9 cellular contexts compared by ENCODE assay signal in the genomic region with DNA sequence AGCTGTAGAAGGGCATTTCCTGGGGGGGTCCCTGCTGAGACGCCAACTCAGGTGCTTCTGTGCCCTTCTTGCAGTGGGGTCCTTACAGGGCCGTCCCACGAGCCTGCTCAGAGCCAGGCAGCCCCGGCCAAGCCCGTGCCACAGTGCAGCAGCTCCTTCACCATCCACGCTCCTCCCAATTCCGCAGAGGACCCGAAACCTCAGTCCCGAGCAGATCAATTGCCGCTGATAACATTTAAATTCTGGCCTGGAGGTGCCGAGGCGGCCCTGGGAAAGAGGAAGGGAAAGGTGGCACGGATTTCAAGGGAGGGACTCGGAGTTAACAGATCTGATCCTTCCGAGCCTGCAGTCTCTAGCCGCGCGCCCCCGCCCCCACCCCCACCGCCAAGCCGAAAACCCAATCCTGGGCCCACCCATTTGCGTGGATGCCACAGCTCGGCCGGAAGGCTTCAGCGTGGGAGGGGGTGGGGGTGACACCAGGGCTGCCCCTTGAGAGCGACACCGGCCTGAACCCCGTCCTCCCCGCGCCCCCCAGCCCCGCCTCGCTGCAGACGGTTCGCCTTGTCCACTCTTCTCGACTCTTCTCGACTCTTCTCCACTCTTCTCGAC. TPM values are rescaled to one million over a fixed set of nuclear protein-coding genes. Genes with fewer than 3 reads are reported as not detected.
DNase-seq lines count a peak whose midpoint lies in the region; ATAC-seq and TF ChIP-seq lines count a peak whose summit lies in the region.
"Had no signal": no experiment of that assay in that cellular context is flagged by ENCODE, and none has a peak within 500 bp of the region (broad histone marks: within the 10 kb centered on the region; RNA-seq: fewer than 3 reads in every experiment).

No MANE protein-coding gene starts in this region.

- TF ChIP-seq CTCF in fibroblast of pulmonary artery (IDR thresholded peaks at IDR 0.05; ENCODE audit: low read length, missing control alignments) (no peak), progenitor cell of endocrine pancreas (IDR thresholded peaks at IDR 0.05; ENCODE audit: unreplicated experiment) (no peak)

- peaks cover 6% of the 10 kb centered on the region for H3K27me3 Mint-ChIP-seq in T-helper 17 cell
- peaks cover 22% of the 10 kb centered on the region for H3K27me3 Mint-ChIP-seq in progenitor cell of endocrine pancreas

- peaks cover 3% of the 10 kb centered on the region for H3K36me3 Mint-ChIP-seq in T-helper 17 cell (ENCODE audit: low read depth)
- no peaks in the 10 kb centered on the region for H3K36me3 Mint-ChIP-seq in progenitor cell of endocrine pancreas (ENCODE audit: insufficient read depth)

- ATAC-seq in T-helper 17 cell: peak; percentile 34

- H3K27ac Mint-ChIP-seq in T-helper 17 cell (peak overlapping the region; percentile 94), progenitor cell of endocrine pancreas (peak overlapping the region; percentile 64)

- H3K9me3 ChIP-seq in T-helper 17 cell (ENCODE audit: control insufficient read depth, low read length, poor library complexity, severe bottlenecking): no peaks in the 10 kb centered on the region
- H3K9me3 ChIP-seq: neutrophil had no signal

- DNase-seq in ELF-1 (ENCODE audit: low read depth, low spot score): peak; percentile 46
- no peak for DNase-seq in T-helper 17 cell
- no peak for DNase-seq in fibroblast of pulmonary artery (ENCODE audit: low read depth)
- DNase-seq in progenitor cell of endocrine pancreas (ENCODE audit: low spot score, unreplicated experiment): no peak
- DNase-seq in activated gamma-delta T cell treated with Interleukin-2 at 50 U/mL for 16 hours: no peak
- DNase-seq in NCI-H446 (lab: John Stamatoyannopoulos, UW): no peak
- no peak for DNase-seq in NCI-H1694 (lab: John Stamatoyannopoulos, UW)
- DNase-seq in GM19238 (ENCODE audit: insufficient read length, low spot score): no peak

- peak overlapping the region; percentile 94 for H3K4me3 Mint-ChIP-seq in T-helper 17 cell
- H3K4me3 Mint-ChIP-seq in progenitor cell of endocrine pancreas (ENCODE audit: low read depth): peak overlapping the region; percentile 86

- H3K4me3 ChIP-seq in fibroblast of pulmonary artery (replicated peaks; ENCODE audit: low read depth, low read length): peak overlapping the region; percentile 63

- no peaks in the 10 kb centered on the region for H3K9me3 Mint-ChIP-seq in progenitor cell of endocrine pancreas (ENCODE audit: low read depth)

- H3K4me1 Mint-ChIP-seq in T-helper 17 cell: peaks cover 38% of the 10 kb centered on the region
- H3K4me1 Mint-ChIP-seq in progenitor cell of endocrine pancreas (ENCODE audit: low read depth): peaks cover 20% of the 10 kb centered on the region

RNA-seq across cellular contexts. Expression of gene JAM3, which starts 32.3 kb away (rescaled TPM):
- total RNA-seq in T-helper 17 cell (10 to 100 TPM; 12.5 to 37.4 TPM), progenitor cell of endocrine pancreas (37.0 and 37.6 TPM in 2 replicates)
